1 cellular context compared by ENCODE assay signal in the genomic region with DNA sequence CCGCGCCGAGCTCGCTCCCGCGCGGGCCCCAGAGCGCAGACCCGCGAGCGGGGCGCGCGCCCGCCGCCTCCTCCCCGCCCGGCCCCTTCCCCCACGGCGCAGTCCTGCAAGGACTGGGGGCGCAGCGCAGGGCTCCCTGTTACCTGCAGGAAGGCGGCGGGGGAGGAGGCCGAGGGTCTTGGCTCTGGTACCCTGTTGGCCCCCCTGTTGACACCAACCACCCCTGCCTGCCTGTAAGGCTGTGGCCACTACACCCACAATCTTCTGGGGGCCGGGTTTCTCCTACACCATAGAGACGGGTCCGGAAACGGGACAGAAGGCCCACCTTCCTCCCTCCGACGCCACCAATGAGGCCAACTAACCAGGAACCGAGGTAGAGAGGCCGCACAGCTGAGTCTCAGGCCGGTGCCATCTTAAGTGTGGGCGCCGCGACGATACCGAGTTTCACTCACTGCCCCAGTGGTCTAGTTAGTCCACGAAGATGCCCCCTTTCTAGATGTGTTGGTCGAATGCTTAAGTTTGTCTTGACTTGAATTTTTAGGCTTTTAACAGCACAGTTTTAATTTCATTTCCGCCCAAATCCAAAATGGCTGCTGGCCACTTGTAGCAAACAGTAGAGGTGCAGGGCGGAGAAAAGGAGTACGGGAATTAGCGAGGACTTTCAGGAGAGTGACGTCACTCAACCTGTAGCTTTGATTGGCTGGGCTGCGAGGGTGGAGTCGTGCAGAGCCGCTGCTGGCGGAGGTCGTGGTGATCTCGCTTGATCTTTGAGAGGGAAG.
TF ChIP-seq lines count a peak whose summit lies in the region.

Gene SCYL3, minus strand, starts transcription at position 252 of the 779 bp plus-strand sequence. CDS start 5,056 bp downstream, outside the sequence.

TF ChIP-seq in HepG2, 621 proteins besides CTCF, POLR2A, EP300 and RAD21 (continued from another document):
- TF ChIP-seq, protein P1, sequence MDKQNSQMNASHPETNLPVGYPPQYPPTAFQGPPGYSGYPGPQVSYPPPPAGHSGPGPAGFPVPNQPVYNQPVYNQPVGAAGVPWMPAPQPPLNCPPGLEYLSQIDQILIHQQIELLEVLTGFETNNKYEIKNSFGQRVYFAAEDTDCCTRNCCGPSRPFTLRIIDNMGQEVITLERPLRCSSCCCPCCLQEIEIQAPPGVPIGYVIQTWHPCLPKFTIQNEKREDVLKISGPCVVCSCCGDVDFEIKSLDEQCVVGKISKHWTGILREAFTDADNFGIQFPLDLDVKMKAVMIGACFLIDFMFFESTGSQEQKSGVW (CRISPR knock-in tag; IDR thresholded peaks at IDR 0.05; ENCODE audit: borderline replicate concordance), result no peak
- no peak; the same call in 1 of the 2 replicates for TF ChIP-seq ZNF616 (CRISPR knock-in tag; IDR thresholded peaks at IDR 0.05; ENCODE audit: low read depth)
- peak; percentile 98 for TF ChIP-seq CREM (IDR thresholded peaks at IDR 0.05)
- TF ChIP-seq CREM (CRISPR knock-in tag; IDR thresholded peaks at IDR 0.05), result no peak
- 0 out of 2 replicates have a peak, but pooled peaks have one; percentile 57 for TF ChIP-seq ZNF766 (CRISPR knock-in tag; IDR thresholded peaks at IDR 0.05; ENCODE audit: borderline replicate concordance)
- TF ChIP-seq IRX3 (CRISPR knock-in tag; IDR thresholded peaks at IDR 0.05; ENCODE audit: borderline replicate concordance, low read depth), result 0 out of 2 replicates have a peak, but pooled peaks have one; percentile 15
- TF ChIP-seq ASH2L (IDR thresholded peaks at IDR 0.05; ENCODE audit: insufficient read length, low read depth, low read length), result peak; percentile 81
- TF ChIP-seq ZBTB21 (CRISPR knock-in tag; IDR thresholded peaks at IDR 0.05), result peak; percentile 97
- TF ChIP-seq ZNF136 (CRISPR knock-in tag; IDR thresholded peaks at IDR 0.05; ENCODE audit: low read depth), result no peak
- no peak for TF ChIP-seq POLR2AphosphoS2 (IDR thresholded peaks at IDR 0.05; ENCODE audit: low read depth, low read length)
- TF ChIP-seq KLF9 (CRISPR knock-in tag; IDR thresholded peaks at IDR 0.05; ENCODE audit: low read depth), result no peak
- TF ChIP-seq BRCA1 (CRISPR knock-in tag; IDR thresholded peaks at IDR 0.05), result no peak
- peak; percentile 74 for TF ChIP-seq POLR2AphosphoS5 (IDR thresholded peaks at IDR 0.05; ENCODE audit: low read depth, low read length)
- TF ChIP-seq ZMYM2 (CRISPR knock-in tag; IDR thresholded peaks at IDR 0.05), result no peak
- no peak for TF ChIP-seq ZNF564 (CRISPR knock-in tag; IDR thresholded peaks at IDR 0.05)
- no peak for TF ChIP-seq ZEB1 (IDR thresholded peaks at IDR 0.05; ENCODE audit: insufficient replicate concordance, low read depth)
- TF ChIP-seq HCFC1 (IDR thresholded peaks at IDR 0.05; ENCODE audit: low read depth, low read length), result peak; percentile 80
- TF ChIP-seq PHF8 (CRISPR knock-in tag; IDR thresholded peaks at IDR 0.05), result peak; percentile 87
- no peak for TF ChIP-seq ZNF7 (CRISPR knock-in tag; IDR thresholded peaks at IDR 0.05)
- no peak for TF ChIP-seq HDAC2 (CRISPR knock-in tag; IDR thresholded peaks at IDR 0.05)
- TF ChIP-seq RFXAP (CRISPR knock-in tag; IDR thresholded peaks at IDR 0.05; ENCODE audit: borderline replicate concordance), result peak; percentile 83
- no peak for TF ChIP-seq CEBPB (IDR thresholded peaks at IDR 0.05; ENCODE audit: borderline replicate concordance, low read depth, low read length)
- TF ChIP-seq ZNF121 (CRISPR knock-in tag; IDR thresholded peaks at IDR 0.05), result no peak
- no peak for TF ChIP-seq IKZF4 (CRISPR knock-in tag; IDR thresholded peaks at IDR 0.05; ENCODE audit: borderline replicate concordance, low read depth, not compliant biosample characterization)
- TF ChIP-seq XRCC5 (optimal IDR thresholded peaks at IDR 0.05; ENCODE audit: low read length), result peak; percentile 80
- TF ChIP-seq ZMYM4 (CRISPR knock-in tag; IDR thresholded peaks at IDR 0.05), result peak; percentile 94
- peak; percentile 79 for TF ChIP-seq NFYB (CRISPR knock-in tag; IDR thresholded peaks at IDR 0.05)
- TF ChIP-seq ZBTB7A (CRISPR knock-in tag; IDR thresholded peaks at IDR 0.05), result peak; percentile 70
- TF ChIP-seq NR2C2 (CRISPR knock-in tag; IDR thresholded peaks at IDR 0.05; ENCODE audit: borderline replicate concordance), result peak; percentile 89
- TF ChIP-seq FIP1L1 (IDR thresholded peaks at IDR 0.05; ENCODE audit: borderline replicate concordance, insufficient read depth, low read depth, low read length), result no peak
- no peak for TF ChIP-seq MTA3 (CRISPR knock-in tag; IDR thresholded peaks at IDR 0.05)
- peak; percentile 73 for TF ChIP-seq ARNT2 (CRISPR knock-in tag; IDR thresholded peaks at IDR 0.05; ENCODE audit: low read depth)
- TF ChIP-seq MED13 (CRISPR knock-in tag; IDR thresholded peaks at IDR 0.05), result no peak
- TF ChIP-seq ATF5 (CRISPR knock-in tag; IDR thresholded peaks at IDR 0.05; ENCODE audit: low read depth), result no peak
- TF ChIP-seq TCF7L2 (IDR thresholded peaks at IDR 0.05; ENCODE audit: low read depth, low read length), result no peak
- TF ChIP-seq STAG1 (CRISPR knock-in tag; IDR thresholded peaks at IDR 0.05), result no peak
- TF ChIP-seq TOE1 (CRISPR knock-in tag; IDR thresholded peaks at IDR 0.05), result no peak
- TF ChIP-seq ZNF788 (CRISPR knock-in tag; IDR thresholded peaks at IDR 0.05; ENCODE audit: borderline replicate concordance), result peak; percentile 86; the same call in 1 of the 2 replicates
- TF ChIP-seq NFIB (CRISPR knock-in tag; IDR thresholded peaks at IDR 0.05; ENCODE audit: borderline replicate concordance), result no peak
- peak; percentile 10 for TF ChIP-seq SKI (IDR thresholded peaks at IDR 0.05; ENCODE audit: partially characterized antibody)
- TF ChIP-seq TEAD3 (CRISPR knock-in tag; optimal IDR thresholded peaks at IDR 0.05; ENCODE audit: borderline replicate concordance), result peak; percentile 59
- TF ChIP-seq MLLT10 (CRISPR knock-in tag; IDR thresholded peaks at IDR 0.05), result no peak
- peak; percentile 60; the same call in 1 of the 2 replicates for TF ChIP-seq ZNF547 (CRISPR knock-in tag; IDR thresholded peaks at IDR 0.05)
- TF ChIP-seq ZNF563 (CRISPR knock-in tag; IDR thresholded peaks at IDR 0.05), result no peak
- TF ChIP-seq ZNF768 (CRISPR knock-in tag; IDR thresholded peaks at IDR 0.05), result no peak
- TF ChIP-seq ZKSCAN8 (CRISPR knock-in tag; IDR thresholded peaks at IDR 0.05; ENCODE audit: borderline replicate concordance), result 0 out of 2 replicates have a peak, but pooled peaks have one; percentile 23
- no peak for TF ChIP-seq ARNTL (CRISPR knock-in tag; IDR thresholded peaks at IDR 0.05)
- TF ChIP-seq ZNF703 (CRISPR knock-in tag; IDR thresholded peaks at IDR 0.05; ENCODE audit: borderline replicate concordance), result no peak
- no peak for TF ChIP-seq KIAA2018 (CRISPR knock-in tag; IDR thresholded peaks at IDR 0.05; ENCODE audit: borderline replicate concordance)
- no peak for TF ChIP-seq ATM (IDR thresholded peaks at IDR 0.05; ENCODE audit: borderline replicate concordance)
- no peak for TF ChIP-seq BRD4 (CRISPR knock-in tag; IDR thresholded peaks at IDR 0.05)
TF ChIP-seq in HepG2: peak in this region for 193.
